Comparison of ENCODE assay signal across 1 cellular context in the genomic region with DNA sequence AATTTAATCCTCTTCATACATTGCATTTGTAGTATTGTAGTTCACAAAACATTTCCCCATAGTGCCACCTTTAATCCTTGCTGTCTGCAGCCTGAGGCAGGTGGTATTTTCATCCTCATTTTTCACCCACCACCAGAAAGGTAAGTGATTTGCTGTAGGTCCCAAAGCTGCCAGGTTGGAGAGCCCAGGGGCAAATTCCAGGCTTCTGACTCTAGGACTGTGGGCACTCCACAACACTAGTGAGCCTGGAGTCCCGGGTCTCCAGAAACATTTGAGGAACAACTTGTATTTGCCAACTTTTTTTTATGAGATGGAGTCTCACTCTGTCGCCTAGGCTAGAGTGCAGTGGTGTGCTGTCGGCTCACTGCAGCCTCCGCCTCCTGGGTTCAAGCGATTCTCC.
TF ChIP-seq lines count a peak whose summit lies in the region.

No MANE protein-coding gene starts in this region.

TF ChIP-seq in GM23338, 12 proteins besides CTCF, POLR2A, EP300 and RAD21:
- TF ChIP-seq, protein P1, sequence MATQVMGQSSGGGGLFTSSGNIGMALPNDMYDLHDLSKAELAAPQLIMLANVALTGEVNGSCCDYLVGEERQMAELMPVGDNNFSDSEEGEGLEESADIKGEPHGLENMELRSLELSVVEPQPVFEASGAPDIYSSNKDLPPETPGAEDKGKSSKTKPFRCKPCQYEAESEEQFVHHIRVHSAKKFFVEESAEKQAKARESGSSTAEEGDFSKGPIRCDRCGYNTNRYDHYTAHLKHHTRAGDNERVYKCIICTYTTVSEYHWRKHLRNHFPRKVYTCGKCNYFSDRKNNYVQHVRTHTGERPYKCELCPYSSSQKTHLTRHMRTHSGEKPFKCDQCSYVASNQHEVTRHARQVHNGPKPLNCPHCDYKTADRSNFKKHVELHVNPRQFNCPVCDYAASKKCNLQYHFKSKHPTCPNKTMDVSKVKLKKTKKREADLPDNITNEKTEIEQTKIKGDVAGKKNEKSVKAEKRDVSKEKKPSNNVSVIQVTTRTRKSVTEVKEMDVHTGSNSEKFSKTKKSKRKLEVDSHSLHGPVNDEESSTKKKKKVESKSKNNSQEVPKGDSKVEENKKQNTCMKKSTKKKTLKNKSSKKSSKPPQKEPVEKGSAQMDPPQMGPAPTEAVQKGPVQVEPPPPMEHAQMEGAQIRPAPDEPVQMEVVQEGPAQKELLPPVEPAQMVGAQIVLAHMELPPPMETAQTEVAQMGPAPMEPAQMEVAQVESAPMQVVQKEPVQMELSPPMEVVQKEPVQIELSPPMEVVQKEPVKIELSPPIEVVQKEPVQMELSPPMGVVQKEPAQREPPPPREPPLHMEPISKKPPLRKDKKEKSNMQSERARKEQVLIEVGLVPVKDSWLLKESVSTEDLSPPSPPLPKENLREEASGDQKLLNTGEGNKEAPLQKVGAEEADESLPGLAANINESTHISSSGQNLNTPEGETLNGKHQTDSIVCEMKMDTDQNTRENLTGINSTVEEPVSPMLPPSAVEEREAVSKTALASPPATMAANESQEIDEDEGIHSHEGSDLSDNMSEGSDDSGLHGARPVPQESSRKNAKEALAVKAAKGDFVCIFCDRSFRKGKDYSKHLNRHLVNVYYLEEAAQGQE (IDR thresholded peaks at IDR 0.05; ENCODE audit: unreplicated experiment), result no peak
- TF ChIP-seq, protein P2, sequence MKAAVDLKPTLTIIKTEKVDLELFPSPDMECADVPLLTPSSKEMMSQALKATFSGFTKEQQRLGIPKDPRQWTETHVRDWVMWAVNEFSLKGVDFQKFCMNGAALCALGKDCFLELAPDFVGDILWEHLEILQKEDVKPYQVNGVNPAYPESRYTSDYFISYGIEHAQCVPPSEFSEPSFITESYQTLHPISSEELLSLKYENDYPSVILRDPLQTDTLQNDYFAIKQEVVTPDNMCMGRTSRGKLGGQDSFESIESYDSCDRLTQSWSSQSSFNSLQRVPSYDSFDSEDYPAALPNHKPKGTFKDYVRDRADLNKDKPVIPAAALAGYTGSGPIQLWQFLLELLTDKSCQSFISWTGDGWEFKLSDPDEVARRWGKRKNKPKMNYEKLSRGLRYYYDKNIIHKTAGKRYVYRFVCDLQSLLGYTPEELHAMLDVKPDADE (IDR thresholded peaks at IDR 0.05), result no peak
- TF ChIP-seq EZH2 (IDR thresholded peaks at IDR 0.05; ENCODE audit: low read depth, unreplicated experiment) (no peak), JUNB (IDR thresholded peaks at IDR 0.05; ENCODE audit: unreplicated experiment) (no peak), ZNF114 (CRISPR knock-in tag; IDR thresholded peaks at IDR 0.05) (no peak), STAT1 (IDR thresholded peaks at IDR 0.05; ENCODE audit: unreplicated experiment) (no peak), EZH2phosphoT487 (IDR thresholded peaks at IDR 0.05; ENCODE audit: unreplicated experiment) (no peak), POLR2AphosphoS5 (IDR thresholded peaks at IDR 0.05; ENCODE audit: low read depth) (no peak), NANOG (IDR thresholded peaks at IDR 0.05; ENCODE audit: borderline replicate concordance) (no peak)
- TF ChIP-seq, protein P3, sequence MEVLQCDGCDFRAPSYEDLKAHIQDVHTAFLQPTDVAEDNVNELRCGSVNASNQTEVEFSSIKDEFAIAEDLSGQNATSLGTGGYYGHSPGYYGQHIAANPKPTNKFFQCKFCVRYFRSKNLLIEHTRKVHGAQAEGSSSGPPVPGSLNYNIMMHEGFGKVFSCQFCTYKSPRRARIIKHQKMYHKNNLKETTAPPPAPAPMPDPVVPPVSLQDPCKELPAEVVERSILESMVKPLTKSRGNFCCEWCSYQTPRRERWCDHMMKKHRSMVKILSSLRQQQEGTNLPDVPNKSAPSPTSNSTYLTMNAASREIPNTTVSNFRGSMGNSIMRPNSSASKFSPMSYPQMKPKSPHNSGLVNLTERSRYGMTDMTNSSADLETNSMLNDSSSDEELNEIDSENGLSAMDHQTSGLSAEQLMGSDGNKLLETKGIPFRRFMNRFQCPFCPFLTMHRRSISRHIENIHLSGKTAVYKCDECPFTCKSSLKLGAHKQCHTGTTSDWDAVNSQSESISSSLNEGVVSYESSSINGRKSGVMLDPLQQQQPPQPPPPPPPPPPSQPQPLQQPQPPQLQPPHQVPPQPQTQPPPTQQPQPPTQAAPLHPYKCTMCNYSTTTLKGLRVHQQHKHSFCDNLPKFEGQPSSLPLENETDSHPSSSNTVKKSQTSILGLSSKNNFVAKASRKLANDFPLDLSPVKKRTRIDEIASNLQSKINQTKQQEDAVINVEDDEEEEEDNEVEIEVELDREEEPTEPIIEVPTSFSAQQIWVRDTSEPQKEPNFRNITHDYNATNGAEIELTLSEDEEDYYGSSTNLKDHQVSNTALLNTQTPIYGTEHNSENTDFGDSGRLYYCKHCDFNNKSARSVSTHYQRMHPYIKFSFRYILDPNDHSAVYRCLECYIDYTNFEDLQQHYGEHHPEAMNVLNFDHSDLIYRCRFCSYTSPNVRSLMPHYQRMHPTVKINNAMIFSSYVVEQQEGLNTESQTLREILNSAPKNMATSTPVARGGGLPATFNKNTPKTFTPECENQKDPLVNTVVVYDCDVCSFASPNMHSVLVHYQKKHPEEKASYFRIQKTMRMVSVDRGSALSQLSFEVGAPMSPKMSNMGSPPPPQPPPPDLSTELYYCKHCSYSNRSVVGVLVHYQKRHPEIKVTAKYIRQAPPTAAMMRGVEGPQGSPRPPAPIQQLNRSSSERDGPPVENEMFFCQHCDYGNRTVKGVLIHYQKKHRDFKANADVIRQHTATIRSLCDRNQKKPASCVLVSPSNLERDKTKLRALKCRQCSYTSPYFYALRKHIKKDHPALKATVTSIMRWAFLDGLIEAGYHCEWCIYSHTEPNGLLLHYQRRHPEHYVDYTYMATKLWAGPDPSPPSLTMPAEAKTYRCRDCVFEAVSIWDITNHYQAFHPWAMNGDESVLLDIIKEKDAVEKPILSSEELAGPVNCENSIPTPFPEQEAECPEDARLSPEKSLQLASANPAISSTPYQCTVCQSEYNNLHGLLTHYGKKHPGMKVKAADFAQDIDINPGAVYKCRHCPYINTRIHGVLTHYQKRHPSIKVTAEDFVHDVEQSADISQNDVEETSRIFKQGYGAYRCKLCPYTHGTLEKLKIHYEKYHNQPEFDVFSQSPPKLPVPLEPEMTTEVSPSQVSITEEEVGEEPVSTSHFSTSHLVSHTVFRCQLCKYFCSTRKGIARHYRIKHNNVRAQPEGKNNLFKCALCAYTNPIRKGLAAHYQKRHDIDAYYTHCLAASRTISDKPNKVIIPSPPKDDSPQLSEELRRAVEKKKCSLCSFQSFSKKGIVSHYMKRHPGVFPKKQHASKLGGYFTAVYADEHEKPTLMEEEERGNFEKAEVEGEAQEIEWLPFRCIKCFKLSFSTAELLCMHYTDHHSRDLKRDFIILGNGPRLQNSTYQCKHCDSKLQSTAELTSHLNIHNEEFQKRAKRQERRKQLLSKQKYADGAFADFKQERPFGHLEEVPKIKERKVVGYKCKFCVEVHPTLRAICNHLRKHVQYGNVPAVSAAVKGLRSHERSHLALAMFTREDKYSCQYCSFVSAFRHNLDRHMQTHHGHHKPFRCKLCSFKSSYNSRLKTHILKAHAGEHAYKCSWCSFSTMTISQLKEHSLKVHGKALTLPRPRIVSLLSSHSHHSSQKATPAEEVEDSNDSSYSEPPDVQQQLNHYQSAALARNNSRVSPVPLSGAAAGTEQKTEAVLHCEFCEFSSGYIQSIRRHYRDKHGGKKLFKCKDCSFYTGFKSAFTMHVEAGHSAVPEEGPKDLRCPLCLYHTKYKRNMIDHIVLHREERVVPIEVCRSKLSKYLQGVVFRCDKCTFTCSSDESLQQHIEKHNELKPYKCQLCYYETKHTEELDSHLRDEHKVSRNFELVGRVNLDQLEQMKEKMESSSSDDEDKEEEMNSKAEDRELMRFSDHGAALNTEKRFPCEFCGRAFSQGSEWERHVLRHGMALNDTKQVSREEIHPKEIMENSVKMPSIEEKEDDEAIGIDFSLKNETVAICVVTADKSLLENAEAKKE (CRISPR knock-in tag; IDR thresholded peaks at IDR 0.05), result no peak
TF ChIP-seq in GM23338: peak in this region for 0.
